15 cellular contexts compared by ENCODE assay signal in the genomic region with DNA sequence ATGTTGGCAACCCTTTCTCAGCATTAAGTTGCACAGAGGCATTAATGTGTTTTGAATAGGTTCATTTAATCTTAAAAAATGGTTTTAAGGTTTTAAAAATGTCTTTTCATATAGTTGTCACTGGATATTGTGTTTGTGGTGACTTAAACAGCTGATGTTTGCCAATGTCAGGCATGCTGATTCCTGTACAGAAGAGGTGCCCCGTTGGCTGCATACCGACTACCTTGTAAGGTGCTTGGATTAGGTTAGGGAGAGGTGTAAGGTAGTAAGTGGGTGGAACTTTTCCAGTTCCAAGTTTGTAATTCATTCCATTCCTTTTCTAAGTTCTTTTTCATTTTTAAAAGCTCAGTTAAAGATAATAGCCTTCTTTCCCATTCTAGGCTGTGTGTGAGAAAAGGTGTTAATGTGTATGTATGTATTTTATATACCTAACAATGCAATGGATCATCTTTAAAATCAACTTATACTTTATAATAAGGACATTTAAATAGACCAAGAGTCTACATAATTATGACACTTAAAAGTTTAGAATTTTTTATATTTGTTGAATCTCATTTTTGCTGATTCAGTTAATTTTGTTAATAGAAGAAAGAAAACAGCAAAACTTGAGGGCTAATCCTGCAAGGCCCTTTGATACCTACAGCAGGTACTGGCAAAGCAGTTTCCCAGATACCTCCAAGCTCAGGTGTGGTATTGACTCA.
DNase-seq lines count a peak whose midpoint lies in the region; ATAC-seq, FAIRE-seq and TF ChIP-seq lines count a peak whose summit lies in the region.
"Had no signal": no experiment of that assay in that cellular context is flagged by ENCODE, and none has a peak within 500 bp of the region (broad histone marks: within the 10 kb centered on the region; RNA-seq: fewer than 3 reads in every experiment).

No MANE protein-coding gene starts in this region.

- H3K27me3 Mint-ChIP-seq in memory B cell, result no peaks in the 10 kb centered on the region
- H3K27me3 Mint-ChIP-seq: CD4-positive, alpha-beta T cell had no signal

- ATAC-seq in A549, result no peak
- ATAC-seq in IMR-90 (ENCODE audit: low read depth), result no peak
- ATAC-seq in memory B cell (ENCODE audit: low read depth), result no peak
- ATAC-seq in left lobe of liver, result no peak
- no peak for ATAC-seq in GM19467 (IDR thresholded peaks at IDR 0.05; ENCODE audit: unreplicated experiment)
- ATAC-seq: HCT116 had no signal

- H3K4ac ChIP-seq in IMR-90 (ENCODE audit: low read depth, low read length), result no peak overlapping the region

- no peak overlapping the region for H2AFZ ChIP-seq in IMR-90 (replicated peaks; ENCODE audit: low read length, poor library complexity)

- TF ChIP-seq POLR2A in A549 (IDR thresholded peaks at IDR 0.05; ENCODE audit: low read length) (no peak), IMR-90 (IDR thresholded peaks at IDR 0.05; ENCODE audit: low read depth, low read length) (no peak), erythroblast (IDR thresholded peaks at IDR 0.05; ENCODE audit: low read length) (no peak)

- H4K91ac ChIP-seq in IMR-90 (ENCODE audit: insufficient read depth, low read depth, low read length), result no peak overlapping the region

- intact Hi-C loops in IMR-90 (cut with micrococcal nuclease) (no loop called here), tibial artery (cut with DNase I; ENCODE audit: low total_unique reads) (no loop called here)

- no peak overlapping the region for H3K23ac ChIP-seq in IMR-90 (ENCODE audit: low read depth, low read length)

- in situ Hi-C loops in IMR-90 (cut with MboI; ENCODE audit: low sequenced_read_pairs), result no loop called here

- H3K9ac ChIP-seq in IMR-90 (ENCODE audit: low read depth, low read length), result no peak overlapping the region
- H3K9ac ChIP-seq: BLaER1 treated with 17β-estradiol and CSF1 and Interleukin-3, amounts not matched to agents 10 nM and 100 nM had no signal

- 96% methylated on average over 2 of the region's 2 CpGs for WGBS in A549 (ENCODE audit: missing lambda C conversion rate)
- no CpG with 5 or more reads among the region's 2 CpGs for WGBS in IMR-90 (ENCODE audit: extremely low coverage in 2 of 2, insufficient read length in 1 of 2), 2 experiments

- no peak overlapping the region for H3K56ac ChIP-seq in IMR-90 (ENCODE audit: extremely low read depth, insufficient read depth, low read length)

- no peak overlapping the region for H3K4me3 Mint-ChIP-seq in memory B cell
- H3K4me3 Mint-ChIP-seq: CD4-positive, alpha-beta T cell had no signal

- no peak for TF ChIP-seq RAD21 in A549 (conservative IDR thresholded peaks at IDR 0.05 in 1 of 2, IDR thresholded peaks at IDR 0.05 in 1 of 2)
- TF ChIP-seq RAD21 in IMR-90 (IDR thresholded peaks at IDR 0.05; ENCODE audit: low read length), result no peak

- H3K27me3 ChIP-seq in IMR-90 (ENCODE audit: control insufficient read depth, insufficient read depth, low read length), result no peaks in the 10 kb centered on the region
- H3K27me3 ChIP-seq in bronchial epithelial cell (ENCODE audit: control insufficient read depth, insufficient read depth, low read length), result no peaks in the 10 kb centered on the region
- no peaks in the 10 kb centered on the region for H3K27me3 ChIP-seq in tibial artery
- H3K27me3 ChIP-seq: BLaER1 treated with 17β-estradiol and CSF1 and Interleukin-3, amounts not matched to agents 10 nM and 100 nM had no signal

- CTCF ChIA-PET in A549 (lab: Yijun Ruan, JAX), result interaction anchor here (1.0 to 1.9 kb wide), 5 partner anchors 12 to 612 kb away, joined by 3 to 9 read pairs (median 3); no protein-coding TSS in a partner anchor
- CTCF ChIA-PET in IMR-90 (lab: Yijun Ruan, JAX), result no interaction called here

- 0 out of 2 replicates have a peak, but pooled peaks cover 4% of the 10 kb centered on the region for H4K20me1 ChIP-seq in IMR-90 (ENCODE audit: insufficient read depth, low read length)

- no peak overlapping the region for H2BK5ac ChIP-seq in IMR-90 (ENCODE audit: low read depth, low read length, poor library complexity, severe bottlenecking)

- no peak for TF ChIP-seq EP300 in A549 (IDR thresholded peaks at IDR 0.05)

- no peak overlapping the region for H2BK15ac ChIP-seq in IMR-90 (ENCODE audit: low read depth, low read length)

- 0 out of 2 replicates have a peak overlapping the region, but pooled peaks have one; percentile 39 for H3K14ac ChIP-seq in IMR-90 (replicated peaks; ENCODE audit: low read depth, low read length)

- H3K4me3 ChIP-seq in A549 (no peak overlapping the region), IMR-90 (ENCODE audit: insufficient read depth, low read depth, low read length) (no peak overlapping the region), bronchial epithelial cell (ENCODE audit: low read depth, low read length) (no peak overlapping the region), tibial artery (no peak overlapping the region)
- H3K4me3 ChIP-seq: BLaER1 treated with 17β-estradiol and CSF1 and Interleukin-3, amounts not matched to agents 10 nM and 100 nM had no signal

- H3K18ac ChIP-seq in IMR-90 (ENCODE audit: low read depth, low read length), result no peak overlapping the region

- no peaks in the 10 kb centered on the region for H3K9me3 Mint-ChIP-seq in memory B cell
- H3K9me3 Mint-ChIP-seq: CD4-positive, alpha-beta T cell had no signal

- BruUV-seq in IMR-90 (replicated peaks; lab: Mats Ljungman, UMichigan), result no TSS peak

- H4K8ac ChIP-seq in IMR-90 (ENCODE audit: low read depth in 2 of 2, low read length in 2 of 2), result peak overlapping the region in 1 of 2 experiments; percentile 27; a peak in 1 of 4 replicates

- no peak overlapping the region for H2AK9ac ChIP-seq in IMR-90 (replicated peaks; ENCODE audit: low read depth, low read length, poor library complexity)

- H3K36me3 Mint-ChIP-seq in memory B cell, result peaks cover 4% of the 10 kb centered on the region

- H3K79me1 ChIP-seq in IMR-90 (ENCODE audit: low read depth in 1 of 2, low read length in 2 of 2), result peaks cover 0 to 11% of the 10 kb centered on the region in 2 experiments; a peak in 2 of 4 replicates

- H3K4me1 ChIP-seq in A549 (peaks cover 13% of the 10 kb centered on the region), IMR-90 (ENCODE audit: control insufficient read depth, insufficient read depth, low read length) (peaks cover 11% of the 10 kb centered on the region), tibial artery (peaks cover 0 to 36% (median 3%) of the 10 kb centered on the region in 4 donors)

- H3K27ac Mint-ChIP-seq in memory B cell, result peak overlapping the region; percentile 58
- H3K27ac Mint-ChIP-seq: CD4-positive, alpha-beta T cell had no signal

- no peak overlapping the region for H2AK5ac ChIP-seq in IMR-90 (ENCODE audit: low read depth, low read length)

- no peak for FAIRE-seq in A549 (lab: Jason Lieb, UNC)
- FAIRE-seq in bronchial epithelial cell (lab: Jason Lieb, UNC), result no peak
- FAIRE-seq: HTR-8/SVneo had no signal

- H3K4me1 Mint-ChIP-seq in memory B cell, result peaks cover 11% of the 10 kb centered on the region

- H3K9me1 ChIP-seq in IMR-90 (ENCODE audit: insufficient read depth, low read length), result peaks cover 14% of the 10 kb centered on the region

- H3K4me2 ChIP-seq in A549 (no peak overlapping the region), IMR-90 (ENCODE audit: low read depth, low read length) (no peak overlapping the region)
- H3K4me2 ChIP-seq: BLaER1 treated with 17β-estradiol and CSF1 and Interleukin-3, amounts not matched to agents 10 nM and 100 nM had no signal

- TF ChIP-seq CTCF in A549 (IDR thresholded peaks at IDR 0.05), result no peak
- TF ChIP-seq CTCF in IMR-90 (conservative IDR thresholded peaks at IDR 0.05; ENCODE audit: low read depth, low read length), result no peak
- TF ChIP-seq CTCF in bronchial epithelial cell (IDR thresholded peaks at IDR 0.05; ENCODE audit: insufficient read depth, low read length, severe bottlenecking), result no peak
- TF ChIP-seq CTCF in tibial artery (IDR thresholded peaks at IDR 0.05), result no peak

- H4K5ac ChIP-seq in IMR-90 (ENCODE audit: low read depth, low read length), result no peak overlapping the region

- dilution Hi-C loops in IMR-90 (cut with HindIII; ENCODE audit: low sequenced_read_pairs, unreplicated experiment), result no loop called here

- DNase-seq in A549 (ENCODE audit: low read depth in 1 of 2, low spot score in 1 of 2), result no peak
- DNase-seq in IMR-90, result no peak
- DNase-seq in bronchial epithelial cell (ENCODE audit: low read depth), result peak; percentile 54
- no peak for DNase-seq in memory B cell (ENCODE audit: low spot score in 2 of 2)
- DNase-seq in tibial artery, result no peak
- DNase-seq in erythroblast (lab: John Stamatoyannopoulos, UW), result no peak
- DNase-seq in left lobe of liver (ENCODE audit: low spot score), result no peak
- DNase-seq: Calu3; CD4-positive, alpha-beta T cell; DMS 273 treated with DMSO at 0.1 percent for 48 hours; KBM-7 had no signal

- H2BK20ac ChIP-seq in IMR-90 (ENCODE audit: low read depth, low read length), result no peak overlapping the region

- H3K27ac ChIP-seq in A549 (no peak overlapping the region), IMR-90 (ENCODE audit: insufficient read depth, low read length) (no peak overlapping the region), tibial artery (no peak overlapping the region)
- H3K27ac ChIP-seq: BLaER1 treated with 17β-estradiol and CSF1 and Interleukin-3, amounts not matched to agents 10 nM and 100 nM had no signal

- H3K36me3 ChIP-seq in IMR-90 (ENCODE audit: control insufficient read depth, insufficient read depth, low read length) (peaks cover under 1% of the 10 kb centered on the region; the same call in 1 of the 2 replicates), bronchial epithelial cell (ENCODE audit: control insufficient read depth, insufficient read depth, low read length) (peaks cover 2% of the 10 kb centered on the region), tibial artery (peaks cover 0 to 2% (median under 1%) of the 10 kb centered on the region in 3 donors)

- POLR2A ChIA-PET in A549 (lab: Yijun Ruan, JAX), result no interaction called here
- POLR2A ChIA-PET in IMR-90 (lab: Charles Lee; ENCODE audit: unreplicated experiment), result interaction anchor here (0.6 kb wide), 1 partner anchor 480 kb away, joined by 8 read pairs; no protein-coding TSS in a partner anchor

- H2BK120ac ChIP-seq in IMR-90 (ENCODE audit: low read depth, low read length), result no peak overlapping the region

- H3K9me3 ChIP-seq in A549, result no peaks in the 10 kb centered on the region
- no peaks in the 10 kb centered on the region for H3K9me3 ChIP-seq in IMR-90 (ENCODE audit: control insufficient read depth, insufficient read depth, low read length)
- no peaks in the 10 kb centered on the region for H3K9me3 ChIP-seq in tibial artery

TF ChIP-seq in A549, 52 proteins besides CTCF, POLR2A, EP300 and RAD21:
- no peak for TF ChIP-seq EHMT2 (IDR thresholded peaks at IDR 0.05; ENCODE audit: low read depth)
- no peak for TF ChIP-seq GATA3 (IDR thresholded peaks at IDR 0.05; ENCODE audit: borderline replicate concordance)
- TF ChIP-seq MAFK (IDR thresholded peaks at IDR 0.05; ENCODE audit: partially characterized antibody), result peak; percentile 92
